In genomic region chr12:53070901-53071492, GRCh38 we compare ENCODE assay signal across 1 cellular context.
TF ChIP-seq lines count a peak whose summit lies in the region.

No MANE protein-coding gene starts in this region.

TF ChIP-seq in K562, 482 proteins besides CTCF, POLR2A, EP300 and RAD21:
- TF ChIP-seq TRIM25 (IDR thresholded peaks at IDR 0.05; ENCODE audit: borderline replicate concordance), result no peak
- TF ChIP-seq ZNF75A (CRISPR knock-in tag; IDR thresholded peaks at IDR 0.05), result no peak
- no peak for TF ChIP-seq ZBTB9 (CRISPR knock-in tag; IDR thresholded peaks at IDR 0.05)
- no peak for TF ChIP-seq NFXL1 (CRISPR knock-in tag; IDR thresholded peaks at IDR 0.05)
- no peak for TF ChIP-seq FIP1L1 (IDR thresholded peaks at IDR 0.05; ENCODE audit: low read depth, low read length, poor library complexity, severe bottlenecking)
- TF ChIP-seq HNRNPH1 (optimal IDR thresholded peaks at IDR 0.05; ENCODE audit: low read depth, low read length), result no peak
- no peak for TF ChIP-seq RERE (CRISPR knock-in tag; IDR thresholded peaks at IDR 0.05; ENCODE audit: borderline replicate concordance)
